In the genomic region with DNA sequence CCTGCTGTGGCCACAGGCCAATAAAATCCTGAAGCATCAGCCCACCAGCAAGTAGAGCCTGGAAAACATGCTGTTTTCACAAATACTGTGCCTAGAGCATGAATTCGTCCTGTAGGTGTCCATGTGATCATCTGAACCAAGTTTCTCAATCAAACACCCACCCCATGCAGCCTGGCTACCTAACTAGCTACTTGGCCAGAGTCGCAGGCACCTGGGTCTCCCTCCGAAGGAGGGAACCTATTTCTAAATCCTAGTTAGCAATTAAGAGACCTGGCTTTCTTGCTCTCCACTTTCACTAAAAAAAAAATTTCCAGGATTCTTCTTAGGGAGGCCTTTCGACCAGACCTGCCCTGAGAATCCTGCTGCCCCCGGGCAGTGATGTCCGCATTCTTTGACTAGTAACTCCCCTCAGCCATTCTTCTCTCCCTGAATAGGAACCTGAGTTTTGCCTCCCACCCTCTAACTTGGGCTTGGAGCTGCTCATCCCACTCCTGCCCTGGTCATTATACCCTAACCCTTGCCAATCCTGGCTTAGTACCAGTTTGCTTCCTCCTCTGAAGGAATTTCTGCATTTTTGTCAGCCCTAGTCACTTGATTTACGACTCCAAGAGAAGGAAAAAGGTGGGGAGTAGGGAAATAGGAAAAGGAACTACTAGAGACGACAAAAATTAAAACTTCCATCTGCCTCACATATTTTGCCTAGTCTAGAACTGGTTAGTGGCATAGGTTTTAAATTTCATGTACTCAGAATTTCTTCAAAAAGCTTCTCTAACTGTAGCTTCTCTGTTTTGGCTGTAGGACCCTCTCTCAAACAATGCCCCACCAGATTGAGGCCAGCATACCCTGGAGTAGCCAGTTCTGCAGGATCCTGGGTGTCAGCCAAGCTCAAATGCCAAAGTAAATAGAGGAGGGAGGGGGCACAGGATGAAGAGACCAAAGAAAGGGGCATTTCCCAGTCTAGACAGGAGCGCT, we compare ENCODE assay signal across 8 cellular contexts. TPM values are rescaled to one million over a fixed set of nuclear protein-coding genes. Genes with fewer than 3 reads are reported as not detected.
DNase-seq lines count a peak whose midpoint lies in the region; ATAC-seq, FAIRE-seq and TF ChIP-seq lines count a peak whose summit lies in the region.

No MANE protein-coding gene starts in this region.

- no peaks in the 10 kb centered on the region for H3K9me3 ChIP-seq in A549

- H3K4me2 ChIP-seq in A549, result peak overlapping the region; percentile 79

- peak; percentile 63 for FAIRE-seq in A549 (lab: Jason Lieb, UNC)

- ATAC-seq in A549, result peak; percentile 65 to 78
- no peak for ATAC-seq in GM19455 (IDR thresholded peaks at IDR 0.05; ENCODE audit: unreplicated experiment)
- no peak for ATAC-seq in HG03045 (IDR thresholded peaks at IDR 0.05; ENCODE audit: unreplicated experiment)

- peak overlapping the region; percentile 2; the same call in 1 of the 3 replicates for H3K4me3 ChIP-seq in A549

- DNase-seq in A549 (ENCODE audit: low read depth in 1 of 2, low spot score in 1 of 2), result peak in 1 of 2 experiments; percentile 58
- DNase-seq in HT-29 (ENCODE audit: low spot score), result peak; percentile 84
- peak; percentile 45 for DNase-seq in amniotic epithelial cell (ENCODE audit: low read depth)
- DNase-seq in medulla oblongata (ENCODE audit: extremely low spot score), result peak; percentile 50
- DNase-seq in activated CD8-positive, alpha-beta memory T cell treated with anti-CD3 and anti-CD28 coated beads, Interleukin-2, amount 50 U/mL, for 4 hours, result no peak
- no peak for DNase-seq in NCI-H524 treated with DMSO at 0.1 percent for 48 hours (lab: John Stamatoyannopoulos, UW)

- TF ChIP-seq RAD21 in A549 (conservative IDR thresholded peaks at IDR 0.05 in 1 of 2, IDR thresholded peaks at IDR 0.05 in 1 of 2), result no peak

- peaks cover 59% of the 10 kb centered on the region for H3K4me1 ChIP-seq in A549

- WGBS in A549 (ENCODE audit: missing lambda C conversion rate), result 2% methylated on average over 9 of the region's 9 CpGs

- POLR2A ChIA-PET in A549 (lab: Yijun Ruan, JAX), result interaction anchor here (1.4 kb wide), 1 partner anchor 30 kb away, joined by 4 read pairs; no protein-coding TSS in a partner anchor

- TF ChIP-seq POLR2A in A549 (IDR thresholded peaks at IDR 0.05; ENCODE audit: low read length), result no peak

- H3K27ac ChIP-seq in A549, result peak overlapping the region; percentile 82 to 91

- no peak for TF ChIP-seq EP300 in A549 (IDR thresholded peaks at IDR 0.05)

- no peak for TF ChIP-seq CTCF in A549 (IDR thresholded peaks at IDR 0.05)

- CTCF ChIA-PET in A549 (lab: Yijun Ruan, JAX), result interaction anchor here (0.8 to 1.8 kb wide), 5 partner anchors 13 to 93 kb away, joined by 3 to 6 read pairs (median 4); no protein-coding TSS in a partner anchor

TF ChIP-seq in A549, 52 proteins besides CTCF, POLR2A, EP300 and RAD21:
- TF ChIP-seq PHF8 (IDR thresholded peaks at IDR 0.05; ENCODE audit: borderline replicate concordance, low read depth) (no peak), CHD4 (IDR thresholded peaks at IDR 0.05; ENCODE audit: borderline replicate concordance) (no peak), ZC3H11A (IDR thresholded peaks at IDR 0.05) (no peak), CBX8 (IDR thresholded peaks at IDR 0.05) (no peak), HES2 (IDR thresholded peaks at IDR 0.05) (no peak), HOXB5 (CRISPR knock-in tag; IDR thresholded peaks at IDR 0.05) (no peak), CEBPB (IDR thresholded peaks at IDR 0.05) (0 out of 4 replicates have a peak, but pooled peaks of 1 of the 2 experiments have one; percentile 4), SREBF2 (IDR thresholded peaks at IDR 0.05) (no peak), MAFK (IDR thresholded peaks at IDR 0.05; ENCODE audit: partially characterized antibody) (no peak), EHMT2 (IDR thresholded peaks at IDR 0.05; ENCODE audit: low read depth) (no peak), KDM1A (IDR thresholded peaks at IDR 0.05; ENCODE audit: low read depth) (no peak), ELK1 (IDR thresholded peaks at IDR 0.05; ENCODE audit: low read depth, low read length) (no peak), ATOH8 (CRISPR knock-in tag; IDR thresholded peaks at IDR 0.05; ENCODE audit: low read depth) (no peak), FOXS1 (CRISPR knock-in tag; IDR thresholded peaks at IDR 0.05) (peak; percentile 85; the same call in 1 of the 2 replicates), TP53 (CRISPR knock-in tag; IDR thresholded peaks at IDR 0.05) (no peak), FOSL2 (IDR thresholded peaks at IDR 0.05) (no peak), FOSL2 (CRISPR knock-in tag; IDR thresholded peaks at IDR 0.05) (peak; percentile 69), JUNB (IDR thresholded peaks at IDR 0.05) (peak; percentile 50; the same call in 1 of the 2 replicates), RCOR1 (IDR thresholded peaks at IDR 0.05; ENCODE audit: low read depth, low read length) (no peak), NR3C1 (IDR thresholded peaks at IDR 0.05) (no peak), USF2 (IDR thresholded peaks at IDR 0.05) (no peak)
- TF ChIP-seq, protein P1, sequence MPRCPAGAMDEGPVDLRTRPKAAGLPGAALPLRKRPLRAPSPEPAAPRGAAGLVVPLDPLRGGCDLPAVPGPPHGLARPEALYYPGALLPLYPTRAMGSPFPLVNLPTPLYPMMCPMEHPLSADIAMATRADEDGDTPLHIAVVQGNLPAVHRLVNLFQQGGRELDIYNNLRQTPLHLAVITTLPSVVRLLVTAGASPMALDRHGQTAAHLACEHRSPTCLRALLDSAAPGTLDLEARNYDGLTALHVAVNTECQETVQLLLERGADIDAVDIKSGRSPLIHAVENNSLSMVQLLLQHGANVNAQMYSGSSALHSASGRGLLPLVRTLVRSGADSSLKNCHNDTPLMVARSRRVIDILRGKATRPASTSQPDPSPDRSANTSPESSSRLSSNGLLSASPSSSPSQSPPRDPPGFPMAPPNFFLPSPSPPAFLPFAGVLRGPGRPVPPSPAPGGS (IDR thresholded peaks at IDR 0.05), result peak; percentile 63; the same call in 1 of the 3 replicates
- TF ChIP-seq, protein P2, sequence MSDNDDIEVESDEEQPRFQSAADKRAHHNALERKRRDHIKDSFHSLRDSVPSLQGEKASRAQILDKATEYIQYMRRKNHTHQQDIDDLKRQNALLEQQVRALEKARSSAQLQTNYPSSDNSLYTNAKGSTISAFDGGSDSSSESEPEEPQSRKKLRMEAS (IDR thresholded peaks at IDR 0.05), result no peak; the same call in 1 of the 2 replicates

RNA-seq across cellular contexts. Expression of gene TANK, which starts 25.4 kb away (rescaled TPM):
- polyA plus RNA-seq in A549 (2011; rRNA removed) (75.0 and 76.3 TPM in 2 replicates), A549 (2017; fragmentation: RNase III; extraction: RNeasy Plus Mini Kit Qiagen cat#74134 plus additional on column Dnase treatment) (53.9 to 69.8 TPM (median 59.6 TPM) in 3 replicates)
- 18.7 and 19.6 TPM in 2 replicates for polyA plus RNA-seq in A549 (2012; cell fraction: cytosol; rRNA removed)
- polyA plus RNA-seq in A549 (2012; cell fraction: nucleus; rRNA removed), result 8.1 and 15.3 TPM in 2 replicates
- polyA minus RNA-seq in A549 (2011; rRNA and poly(A)+ RNA removed), result 25.6 and 30.5 TPM in 2 replicates
- 52.2 and 55.8 TPM in 2 replicates for total RNA-seq in HT-29 (2014; rRNA removed; shearing (Covaris generic))

Comparison
In these comparisons a context has a peak if more than half of its experiments do, and no peak if none do; other contexts are left out.
1. ATAC-seq: peak in A549 (2 of 2); none in GM19455 (single experiment) and HG03045 (single experiment).
2. DNase-seq: peak in HT-29 (single experiment), amniotic epithelial cell (single experiment) and medulla oblongata (single experiment); none in activated CD8-positive, alpha-beta memory T cell treated with anti-CD3 and anti-CD28 coated beads, Interleukin-2, amount 50 U/mL, for 4 hours (single experiment) and NCI-H524 treated with DMSO at 0.1 percent for 48 hours (single experiment).